Comparison of ENCODE assay signal across 18 cellular contexts in genomic region chr1:98330224-98330623, GRCh38.
"Had no signal": no experiment of that assay in that cellular context is flagged by ENCODE, and none has a peak within 500 bp of the region (broad histone marks: within the 10 kb centered on the region; RNA-seq: fewer than 3 reads in every experiment).

No MANE protein-coding gene starts in this region.

- H3K27me3 Mint-ChIP-seq: activated naive CD4-positive, alpha-beta T cell treated with anti-CD3 and anti-CD28 coated beads, Interleukin-2, amount 10 ng/mL, durations not matched to agents 7 days and 5 days; activated naive CD8-positive, alpha-beta T cell treated with anti-CD3 and anti-CD28 coated beads, Interleukin-2, amount 50 U/mL, for 24 hours; activated T-cell treated with anti-CD3 and anti-CD28 coated beads, Interleukin-2, amount 50 U/mL, for 24 hours; progenitor cell of endocrine pancreas had no signal

- DNase-seq: activated CD4-positive, alpha-beta T cell treated with anti-CD3 and anti-CD28 coated beads, Interleukin-2, amount 10 ng/mL, durations not matched to agents 7 days and 5 days; activated CD8-positive, alpha-beta T cell treated with anti-CD3 and anti-CD28 coated beads, Interleukin-2, amount 10 ng/mL, durations not matched to agents 7 days and 5 days; activated effector memory CD4-positive, alpha-beta T cell treated with Interleukin-2 at 50 U/mL for 16 hours; activated naive CD4-positive, alpha-beta T cell treated with anti-CD3 and anti-CD28 coated beads, Interleukin-2, amount 10 ng/mL, durations not matched to agents 7 days and 5 days; activated naive CD8-positive, alpha-beta T cell treated with anti-CD3 and anti-CD28 coated beads, Interleukin-2, amount 50 U/mL, for 24 hours; activated T-cell treated with anti-CD3 and anti-CD28 coated beads, Interleukin-2, amount 50 U/mL, for 24 hours; aorta; effector CD4-positive, alpha-beta T cell; gastrocnemius medialis; head of caudate nucleus; left lung; occipital lobe; stimulated activated CD4-positive, alpha-beta T cell treated with anti-CD3 and anti-CD28 coated beads, Interleukin-12 subunit alpha, Interleukin-12 subunit beta, amount 100 ng/mL, for 4 hours; stimulated activated CD4-positive, alpha-beta T cell treated with anti-CD3 and anti-CD28 coated beads, Interleukin-1b, Interleukin-23, amount 100 ng/mL, for 48 hours; stimulated activated naive CD4-positive, alpha-beta T cell treated with Interleukin-2 at 50 U/mL for 16 hours; T-helper 9 cell; thyroid gland had no signal

- ATAC-seq: activated CD8-positive, alpha-beta T cell treated with anti-CD3 and anti-CD28 coated beads, Interleukin-2, amount 10 ng/mL, durations not matched to agents 7 days and 5 days; activated naive CD8-positive, alpha-beta T cell treated with anti-CD3 and anti-CD28 coated beads, Interleukin-2, amount 50 U/mL, for 24 hours; gastrocnemius medialis; left lung had no signal

- H3K36me3 Mint-ChIP-seq: activated naive CD4-positive, alpha-beta T cell treated with anti-CD3 and anti-CD28 coated beads, Interleukin-2, amount 10 ng/mL, durations not matched to agents 7 days and 5 days had no signal

- H3K4me1 ChIP-seq: gastrocnemius medialis, thyroid gland had no signal

- H3K4me1 Mint-ChIP-seq: activated CD4-positive, alpha-beta T cell treated with anti-CD3 and anti-CD28 coated beads, Interleukin-2, amount 10 ng/mL, durations not matched to agents 7 days and 5 days; activated naive CD4-positive, alpha-beta T cell treated with anti-CD3 and anti-CD28 coated beads, Interleukin-2, amount 10 ng/mL, durations not matched to agents 7 days and 5 days; activated naive CD8-positive, alpha-beta T cell treated with anti-CD3 and anti-CD28 coated beads, Interleukin-2, amount 50 U/mL, for 24 hours had no signal

- H3K27me3 ChIP-seq: gastrocnemius medialis, left lung, thyroid gland had no signal

- H3K27ac Mint-ChIP-seq: activated CD4-positive, alpha-beta T cell treated with anti-CD3 and anti-CD28 coated beads, Interleukin-2, amount 10 ng/mL, durations not matched to agents 7 days and 5 days; activated CD8-positive, alpha-beta T cell treated with anti-CD3 and anti-CD28 coated beads, Interleukin-2, amount 10 ng/mL, durations not matched to agents 7 days and 5 days; activated naive CD4-positive, alpha-beta T cell treated with anti-CD3 and anti-CD28 coated beads, Interleukin-2, amount 10 ng/mL, durations not matched to agents 7 days and 5 days; activated naive CD8-positive, alpha-beta T cell treated with anti-CD3 and anti-CD28 coated beads, Interleukin-2, amount 50 U/mL, for 24 hours; activated T-cell treated with anti-CD3 and anti-CD28 coated beads, Interleukin-2, amount 50 U/mL, for 24 hours; progenitor cell of endocrine pancreas had no signal

- H3K4me3 Mint-ChIP-seq: activated CD4-positive, alpha-beta T cell treated with anti-CD3 and anti-CD28 coated beads, Interleukin-2, amount 10 ng/mL, durations not matched to agents 7 days and 5 days; activated CD8-positive, alpha-beta T cell treated with anti-CD3 and anti-CD28 coated beads, Interleukin-2, amount 10 ng/mL, durations not matched to agents 7 days and 5 days; activated naive CD4-positive, alpha-beta T cell treated with anti-CD3 and anti-CD28 coated beads, Interleukin-2, amount 10 ng/mL, durations not matched to agents 7 days and 5 days; activated naive CD8-positive, alpha-beta T cell treated with anti-CD3 and anti-CD28 coated beads, Interleukin-2, amount 50 U/mL, for 24 hours; activated T-cell treated with anti-CD3 and anti-CD28 coated beads, Interleukin-2, amount 50 U/mL, for 24 hours had no signal

- H3K36me3 ChIP-seq: gastrocnemius medialis, left lung, thyroid gland had no signal

- H3K9me3 Mint-ChIP-seq: activated CD4-positive, alpha-beta T cell treated with anti-CD3 and anti-CD28 coated beads, Interleukin-2, amount 10 ng/mL, durations not matched to agents 7 days and 5 days; activated naive CD4-positive, alpha-beta T cell treated with anti-CD3 and anti-CD28 coated beads, Interleukin-2, amount 10 ng/mL, durations not matched to agents 7 days and 5 days; activated naive CD8-positive, alpha-beta T cell treated with anti-CD3 and anti-CD28 coated beads, Interleukin-2, amount 50 U/mL, for 24 hours; activated T-cell treated with anti-CD3 and anti-CD28 coated beads, Interleukin-2, amount 50 U/mL, for 24 hours had no signal

- H3K4me3 ChIP-seq: gastrocnemius medialis, left lung, thyroid gland had no signal

- H3K27ac ChIP-seq: gastrocnemius medialis, left lung, thyroid gland had no signal

- H3K9me3 ChIP-seq: gastrocnemius medialis, left lung, thyroid gland had no signal
